ENCODE assay signal across 2 cellular contexts in genomic region chr4:38470708-38471262, GRCh38.
TF ChIP-seq lines count a peak whose summit lies in the region.

No MANE protein-coding gene starts in this region.

TF ChIP-seq in HepG2, 621 proteins besides CTCF, POLR2A, EP300 and RAD21:
- TF ChIP-seq THAP11 (CRISPR knock-in tag; IDR thresholded peaks at IDR 0.05) (peak; percentile 70), DNMT3B (CRISPR knock-in tag; conservative IDR thresholded peaks at IDR 0.05) (no peak), MLXIP (CRISPR knock-in tag; IDR thresholded peaks at IDR 0.05; ENCODE audit: borderline replicate concordance) (no peak)

TF ChIP-seq in H1, 55 proteins besides CTCF, POLR2A, EP300 and RAD21:
- no peak for TF ChIP-seq KDM4A (IDR thresholded peaks at IDR 0.05; ENCODE audit: low read depth, low read length, severe bottlenecking)
- no peak for TF ChIP-seq POLR2AphosphoS5 (IDR thresholded peaks at IDR 0.05; ENCODE audit: low read depth, low read length)
- TF ChIP-seq SRF (IDR thresholded peaks at IDR 0.05; ENCODE audit: low read depth, low read length) = no peak
- TF ChIP-seq CHD7 (IDR thresholded peaks at IDR 0.05; ENCODE audit: insufficient replicate concordance, low read length) = no peak
- no peak for TF ChIP-seq EZH2 (IDR thresholded peaks at IDR 0.05; ENCODE audit: low read depth, low read length, severe bottlenecking)
- no peak for TF ChIP-seq RXRA (IDR thresholded peaks at IDR 0.05; ENCODE audit: insufficient read depth, low read depth, low read length)
- no peak for TF ChIP-seq JUND (IDR thresholded peaks at IDR 0.05; ENCODE audit: low read length)
- TF ChIP-seq KDM5A (IDR thresholded peaks at IDR 0.05; ENCODE audit: low read length) = no peak
- no peak for TF ChIP-seq TEAD4 (IDR thresholded peaks at IDR 0.05; ENCODE audit: low read depth, low read length)
- no peak for TF ChIP-seq SUZ12 (IDR thresholded peaks at IDR 0.05; ENCODE audit: low read length)
- TF ChIP-seq HDAC6 (IDR thresholded peaks at IDR 0.05; ENCODE audit: low read depth, low read length) = no peak
